8 cellular contexts compared by ENCODE assay signal in the genomic region with DNA sequence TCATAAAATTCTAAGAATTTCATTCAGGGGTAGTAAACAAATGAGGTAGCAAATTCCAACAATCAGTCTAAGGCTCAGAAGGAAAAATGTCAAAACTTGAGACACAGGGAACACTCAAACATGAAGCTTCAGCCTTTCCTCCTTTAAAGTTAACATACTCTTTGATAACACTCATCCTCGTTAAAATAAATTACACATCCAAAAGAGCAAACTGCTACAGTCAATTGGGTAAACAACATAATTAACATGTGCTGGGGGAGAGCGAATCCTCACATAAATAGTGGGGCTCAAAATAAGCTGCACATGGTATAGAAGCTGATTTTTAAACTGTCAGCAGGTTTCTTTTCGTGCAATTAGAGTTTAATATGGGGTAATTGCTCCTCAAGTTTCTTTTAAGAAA. TPM values are rescaled to one million over a fixed set of nuclear protein-coding genes. Genes with fewer than 3 reads are reported as not detected.
DNase-seq lines count a peak whose midpoint lies in the region; ATAC-seq and TF ChIP-seq lines count a peak whose summit lies in the region.

No MANE protein-coding gene starts in this region.

- no peaks in the 10 kb centered on the region for H3K9me2 ChIP-seq in SK-N-SH

- peaks cover 40% of the 10 kb centered on the region for H3K36me3 Mint-ChIP-seq in activated CD4-positive, alpha-beta memory T cell treated with anti-CD3 and anti-CD28 coated beads, Interleukin-2, amount 10 ng/mL, durations not matched to agents 7 days and 5 days (ENCODE audit: low read depth)

- peak overlapping the region; percentile 6 for H3K4me3 Mint-ChIP-seq in activated CD4-positive, alpha-beta memory T cell treated with anti-CD3 and anti-CD28 coated beads, Interleukin-2, amount 10 ng/mL, durations not matched to agents 7 days and 5 days

- no peak for DNase-seq in SK-N-SH
- no peak for DNase-seq in activated CD4-positive, alpha-beta memory T cell treated with anti-CD3 and anti-CD28 coated beads, Interleukin-2, amount 10 ng/mL, durations not matched to agents 7 days and 5 days
- DNase-seq in fibroblast of villous mesenchyme (ENCODE audit: low read depth), result no peak
- DNase-seq in skeletal muscle cell (ENCODE audit: low read depth), result no peak
- DNase-seq in NK-92 treated with Interleukin-12 subunit alpha and Interleukin-12 subunit beta, amount 100 ng/mL, for 24 hours (lab: John Stamatoyannopoulos, UW), result no peak
- DNase-seq in nucleus accumbens (lab: John Stamatoyannopoulos, UW), result no peak

- H3K27me3 Mint-ChIP-seq in activated CD4-positive, alpha-beta memory T cell treated with anti-CD3 and anti-CD28 coated beads, Interleukin-2, amount 10 ng/mL, durations not matched to agents 7 days and 5 days, result no peaks in the 10 kb centered on the region

- peaks cover 40% of the 10 kb centered on the region for H4K20me1 ChIP-seq in SK-N-SH (ENCODE audit: insufficient read depth)

- no peaks in the 10 kb centered on the region for H3K9me3 ChIP-seq in SK-N-SH

- no peaks in the 10 kb centered on the region for H3K27me3 ChIP-seq in SK-N-SH (ENCODE audit: insufficient read depth)

- H3K27ac Mint-ChIP-seq in activated CD4-positive, alpha-beta memory T cell treated with anti-CD3 and anti-CD28 coated beads, Interleukin-2, amount 10 ng/mL, durations not matched to agents 7 days and 5 days, result no peak overlapping the region

- peak overlapping the region; percentile 71 to 95; a peak in 3 of 4 replicates for H3K27ac ChIP-seq in SK-N-SH (ENCODE audit: low read depth in 2 of 2, low read length in 1 of 2)

- peaks cover 97% of the 10 kb centered on the region for H3K79me2 ChIP-seq in SK-N-SH (ENCODE audit: insufficient read depth)

- peaks cover 12 to 21% of the 10 kb centered on the region in 2 experiments for H3K4me1 ChIP-seq in SK-N-SH (ENCODE audit: control insufficient read depth in 1 of 2, insufficient read depth in 2 of 2, low read depth in 1 of 2, low read length in 1 of 2)

- peaks cover 73% of the 10 kb centered on the region for H3K4me1 Mint-ChIP-seq in activated CD4-positive, alpha-beta memory T cell treated with anti-CD3 and anti-CD28 coated beads, Interleukin-2, amount 10 ng/mL, durations not matched to agents 7 days and 5 days

- peaks cover 35% of the 10 kb centered on the region for H3F3A ChIP-seq in SK-N-SH (replicated peaks; ENCODE audit: insufficient read depth)

- peak overlapping the region; percentile 96 for H3K4me2 ChIP-seq in SK-N-SH

- CTCF ChIA-PET in SK-N-SH (lab: Yijun Ruan, JAX), result interaction anchor here (1.2 to 6.7 kb wide), 9 partner anchors 12 to 104 kb away, joined by 3 to 54 read pairs (median 8); partner anchors contain the start of genes GRB2 and SLC25A19
- CTCF ChIA-PET in activated CD4-positive, alpha-beta memory T cell treated with anti-CD3 and anti-CD28 coated beads, Interleukin-2, amount 10 ng/mL, durations not matched to agents 7 days and 5 days (lab: Charles Lee), result interaction anchor here (0.5 to 3.4 kb wide), 7 partner anchors 9 to 279 kb away, joined by 3 to 21 read pairs (median 4); partner anchors contain the start of gene MIF4GD

- POLR2A ChIA-PET in SK-N-SH (lab: Yijun Ruan, JAX), result interaction anchor here (0.5 to 2.8 kb wide), 5 partner anchors 13 to 280 kb away, joined by 3 to 20 read pairs (median 4); partner anchors contain the start of gene GRB2
- POLR2A ChIA-PET in activated CD4-positive, alpha-beta memory T cell treated with anti-CD3 and anti-CD28 coated beads, Interleukin-2, amount 10 ng/mL, durations not matched to agents 7 days and 5 days (lab: Charles Lee), result interaction anchor here (1.3 to 4.1 kb wide), 4 partner anchors 8 to 103 kb away, joined by 6 to 22 read pairs (median 8); partner anchors contain the start of gene SLC25A19

- ATAC-seq in SK-N-SH treated with all-trans-retinoic acid at 6 μM for 48 hours (no peak), GM21526 (IDR thresholded peaks at IDR 0.05; ENCODE audit: low FRiP score, unreplicated experiment) (no peak)

- H3K9me3 Mint-ChIP-seq in activated CD4-positive, alpha-beta memory T cell treated with anti-CD3 and anti-CD28 coated beads, Interleukin-2, amount 10 ng/mL, durations not matched to agents 7 days and 5 days, result no peaks in the 10 kb centered on the region

- WGBS in SK-N-SH (ENCODE audit: low lambda C conversion rate), result 51% methylated on average over 3 of the region's 3 CpGs

- H3K4me3 ChIP-seq in SK-N-SH (ENCODE audit: low read depth in 2 of 2, low read length in 1 of 2) (peak overlapping the region; percentile 80 to 99), fibroblast of villous mesenchyme (ENCODE audit: low read depth, low read length) (peak overlapping the region; percentile 85), skeletal muscle cell (ENCODE audit: low read depth, low read length) (peak overlapping the region; percentile 78)

- TF ChIP-seq EP300 in SK-N-SH (IDR thresholded peaks at IDR 0.05; ENCODE audit: borderline replicate concordance in 1 of 2, low read depth in 1 of 2, low read length in 1 of 2), result no peak

- peaks cover 6 to 11% of the 10 kb centered on the region in 2 experiments for H3K36me3 ChIP-seq in SK-N-SH (replicated peaks in 1 of 2; ENCODE audit: control insufficient read depth in 1 of 2, insufficient read depth in 2 of 2, low read length in 1 of 2)

- no peak for TF ChIP-seq RAD21 in SK-N-SH (IDR thresholded peaks at IDR 0.05; ENCODE audit: low read length)

- TF ChIP-seq CTCF in SK-N-SH (IDR thresholded peaks at IDR 0.05), result no peak
- TF ChIP-seq CTCF in fibroblast of villous mesenchyme (IDR thresholded peaks at IDR 0.05; ENCODE audit: insufficient read depth, low read depth, low read length), result no peak

- H3K9ac ChIP-seq in SK-N-SH, result peak overlapping the region; percentile 75; the same call in 1 of the 2 replicates

- H2AFZ ChIP-seq in SK-N-SH (ENCODE audit: low read depth), result no peak overlapping the region

TF ChIP-seq in SK-N-SH, 30 proteins besides CTCF, POLR2A, EP300 and RAD21:
- TF ChIP-seq PBX3 (IDR thresholded peaks at IDR 0.05), result no peak
- no peak for TF ChIP-seq GABPA (IDR thresholded peaks at IDR 0.05; ENCODE audit: low read depth)
- no peak for TF ChIP-seq MXI1 (IDR thresholded peaks at IDR 0.05; ENCODE audit: low read depth, low read length)
- TF ChIP-seq EZH2phosphoT487 (IDR thresholded peaks at IDR 0.05; ENCODE audit: borderline replicate concordance, low read depth), result no peak
- TF ChIP-seq RFX5 (IDR thresholded peaks at IDR 0.05; ENCODE audit: low read length), result no peak
- TF ChIP-seq TCF12 (IDR thresholded peaks at IDR 0.05), result no peak
- no peak for TF ChIP-seq IRF3 (IDR thresholded peaks at IDR 0.05; ENCODE audit: low read depth, low read length)

TF ChIP-seq in SK-N-SH treated with all-trans-retinoic acid at 6 μM for 48 hours, 23 proteins besides CTCF, POLR2A, EP300 and RAD21:
- no peak for TF ChIP-seq OSR1 (CRISPR knock-in tag; IDR thresholded peaks at IDR 0.05)
- no peak for TF ChIP-seq PPARA (CRISPR knock-in tag; IDR thresholded peaks at IDR 0.05; ENCODE audit: borderline replicate concordance)
- TF ChIP-seq RARB (CRISPR knock-in tag; IDR thresholded peaks at IDR 0.05), result no peak
- no peak for TF ChIP-seq ZNF70 (CRISPR knock-in tag; IDR thresholded peaks at IDR 0.05)
- TF ChIP-seq POU6F1 (CRISPR knock-in tag; IDR thresholded peaks at IDR 0.05; ENCODE audit: borderline replicate concordance, low read depth), result no peak
- TF ChIP-seq, protein P1, sequence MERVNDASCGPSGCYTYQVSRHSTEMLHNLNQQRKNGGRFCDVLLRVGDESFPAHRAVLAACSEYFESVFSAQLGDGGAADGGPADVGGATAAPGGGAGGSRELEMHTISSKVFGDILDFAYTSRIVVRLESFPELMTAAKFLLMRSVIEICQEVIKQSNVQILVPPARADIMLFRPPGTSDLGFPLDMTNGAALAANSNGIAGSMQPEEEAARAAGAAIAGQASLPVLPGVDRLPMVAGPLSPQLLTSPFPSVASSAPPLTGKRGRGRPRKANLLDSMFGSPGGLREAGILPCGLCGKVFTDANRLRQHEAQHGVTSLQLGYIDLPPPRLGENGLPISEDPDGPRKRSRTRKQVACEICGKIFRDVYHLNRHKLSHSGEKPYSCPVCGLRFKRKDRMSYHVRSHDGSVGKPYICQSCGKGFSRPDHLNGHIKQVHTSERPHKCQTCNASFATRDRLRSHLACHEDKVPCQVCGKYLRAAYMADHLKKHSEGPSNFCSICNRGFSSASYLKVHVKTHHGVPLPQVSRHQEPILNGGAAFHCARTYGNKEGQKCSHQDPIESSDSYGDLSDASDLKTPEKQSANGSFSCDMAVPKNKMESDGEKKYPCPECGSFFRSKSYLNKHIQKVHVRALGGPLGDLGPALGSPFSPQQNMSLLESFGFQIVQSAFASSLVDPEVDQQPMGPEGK (CRISPR knock-in tag; IDR thresholded peaks at IDR 0.05; ENCODE audit: borderline replicate concordance), result no peak

RNA-seq across cellular contexts. Expression of gene GRB2, which starts 12.9 kb away (rescaled TPM):
- polyA plus RNA-seq in SK-N-SH (2012; rRNA removed), result 81.6 and 89.6 TPM in 2 replicates
- polyA plus RNA-seq in SK-N-SH (2012; cell fraction: cytosol; rRNA removed), result 79.2 and 104 TPM in 2 replicates
- 83.6 and 109 TPM in 2 replicates for polyA plus RNA-seq in SK-N-SH (2012; cell fraction: nucleus; rRNA removed)
- total RNA-seq in activated CD4-positive, alpha-beta memory T cell treated with anti-CD3 and anti-CD28 coated beads, Interleukin-2, amount 10 ng/mL, durations not matched to agents 7 days and 5 days, result 100 to 1,000 TPM; 130 to 132 TPM
- total RNA-seq in fibroblast of villous mesenchyme, result 78.0 and 98.0 TPM in 2 replicates
